In genomic region chr11:26137651-26138050, GRCh38 we compare ENCODE assay signal across 35 cellular contexts.
"Had no signal": no experiment of that assay in that cellular context is flagged by ENCODE, and none has a peak within 500 bp of the region (broad histone marks: within the 10 kb centered on the region; RNA-seq: fewer than 3 reads in every experiment).

No MANE protein-coding gene starts in this region.

- H3K36me3 Mint-ChIP-seq: activated naive CD4-positive, alpha-beta T cell treated with anti-CD3 and anti-CD28 coated beads, Interleukin-2, amount 10 ng/mL, durations not matched to agents 7 days and 5 days; activated naive CD8-positive, alpha-beta T cell treated with anti-CD3 and anti-CD28 coated beads, Interleukin-2, amount 10 ng/mL, durations not matched to agents 7 days and 5 days; memory B cell; naive thymus-derived CD4-positive, alpha-beta T cell had no signal

- H3K9me3 Mint-ChIP-seq: activated naive CD4-positive, alpha-beta T cell treated with anti-CD3 and anti-CD28 coated beads, Interleukin-2, amount 10 ng/mL, durations not matched to agents 7 days and 5 days; memory B cell; neural crest cell; T-helper 1 cell treated with Interleukin-12 subunit alpha and Interleukin-12 subunit beta and Interleukin-4 antibody, amounts not matched to agents 30 μg/mL and 1 μg/mL, for 36 hours had no signal

- H3K4me1 Mint-ChIP-seq: activated naive CD4-positive, alpha-beta T cell treated with anti-CD3 and anti-CD28 coated beads, Interleukin-2, amount 10 ng/mL, durations not matched to agents 7 days and 5 days; activated naive CD8-positive, alpha-beta T cell treated with anti-CD3 and anti-CD28 coated beads, Interleukin-2, amount 10 ng/mL, durations not matched to agents 7 days and 5 days; naive thymus-derived CD4-positive, alpha-beta T cell had no signal

- H3K4me3 Mint-ChIP-seq: activated naive CD4-positive, alpha-beta T cell treated with anti-CD3 and anti-CD28 coated beads, Interleukin-2, amount 10 ng/mL, durations not matched to agents 7 days and 5 days; activated naive CD8-positive, alpha-beta T cell treated with anti-CD3 and anti-CD28 coated beads, Interleukin-2, amount 10 ng/mL, durations not matched to agents 7 days and 5 days; memory B cell; naive thymus-derived CD4-positive, alpha-beta T cell; neural crest cell; T-helper 1 cell treated with Interleukin-12 subunit alpha and Interleukin-12 subunit beta and Interleukin-4 antibody, amounts not matched to agents 30 μg/mL and 1 μg/mL, for 36 hours had no signal

- H3K27me3 Mint-ChIP-seq: activated naive CD4-positive, alpha-beta T cell treated with anti-CD3 and anti-CD28 coated beads, Interleukin-2, amount 10 ng/mL, durations not matched to agents 7 days and 5 days; activated naive CD8-positive, alpha-beta T cell treated with anti-CD3 and anti-CD28 coated beads, Interleukin-2, amount 10 ng/mL, durations not matched to agents 7 days and 5 days; memory B cell; naive thymus-derived CD4-positive, alpha-beta T cell had no signal

- ATAC-seq: gastrocnemius medialis; left colon; naive thymus-derived CD4-positive, alpha-beta T cell; pancreas; sciatic nerve; stimulated activated naive CD8-positive, alpha-beta T cell treated with anti-CD3 and anti-CD28 coated beads, Interleukin-15, Interleukin-2, amounts not matched to agents 100 U/mL and 50 U/mL, for 24 hours had no signal

- H3K9me3 ChIP-seq: colonic mucosa, gastrocnemius medialis, pancreas, prostate gland, testis, transverse colon had no signal

- H3K27ac ChIP-seq: colonic mucosa, dorsolateral prefrontal cortex, gastrocnemius medialis, pancreas, prostate gland, skin epidermis, testis, transverse colon, VCaP had no signal

- H3K27me3 ChIP-seq: colonic mucosa, gastrocnemius medialis, pancreas, testis, transverse colon had no signal

- H3K36me3 ChIP-seq: colonic mucosa, gastrocnemius medialis, pancreas, prostate gland, transverse colon had no signal

- H3K27ac Mint-ChIP-seq: activated naive CD4-positive, alpha-beta T cell treated with anti-CD3 and anti-CD28 coated beads, Interleukin-2, amount 10 ng/mL, durations not matched to agents 7 days and 5 days; activated naive CD8-positive, alpha-beta T cell treated with anti-CD3 and anti-CD28 coated beads, Interleukin-2, amount 10 ng/mL, durations not matched to agents 7 days and 5 days; memory B cell; naive thymus-derived CD4-positive, alpha-beta T cell; T-helper 1 cell treated with Interleukin-12 subunit alpha and Interleukin-12 subunit beta and Interleukin-4 antibody, amounts not matched to agents 30 μg/mL and 1 μg/mL, for 36 hours had no signal

- H3K4me3 ChIP-seq: colonic mucosa, dorsolateral prefrontal cortex, gastrocnemius medialis, pancreas, prostate gland, skin epidermis, testis, transverse colon had no signal

- DNase-seq: activated CD4-positive, alpha-beta T cell treated with anti-CD3 and anti-CD28 coated beads for 48 hours; activated CD4-positive, alpha-beta T cell treated with anti-CD3 and anti-CD28 coated beads, Interleukin-2, amount 50 U/mL, for 48 hours; activated CD8-positive, alpha-beta memory T cell treated with anti-CD3 and anti-CD28 coated beads for 24 hours; activated effector memory CD4-positive, alpha-beta T cell treated with anti-CD3 and anti-CD28 coated beads, Interleukin-2, amount 50 U/mL, for 16 hours; activated naive CD4-positive, alpha-beta T cell treated with anti-CD3 and anti-CD28 coated beads, Interleukin-2, amount 10 ng/mL, durations not matched to agents 7 days and 5 days; activated naive CD8-positive, alpha-beta T cell treated with anti-CD3 and anti-CD28 coated beads, Interleukin-2, amount 10 ng/mL, durations not matched to agents 7 days and 5 days; amniotic stem cell; colonic mucosa; dorsolateral prefrontal cortex; effector memory CD4-positive, alpha-beta T cell; erythroblast; gastrocnemius medialis; head of caudate nucleus; hippocampal formation; kidney; left colon; midbrain; naive thymus-derived CD4-positive, alpha-beta T cell; nucleus accumbens; pancreas; retina; stimulated activated CD4-positive, alpha-beta T cell treated with anti-CD3 and anti-CD28 coated beads, Interleukin-12 subunit alpha, Interleukin-12 subunit beta, amount 100 ng/mL, for 4 hours; stimulated activated CD4-positive, alpha-beta T cell treated with anti-CD3 and anti-CD28 coated beads, Interleukin-4, amount 100 ng/mL, for 1 hour; stimulated activated naive CD8-positive, alpha-beta T cell treated with anti-CD3 and anti-CD28 coated beads, Interleukin-15, Interleukin-2, amounts not matched to agents 100 U/mL and 50 U/mL, for 24 hours; SW 1271; T-helper 9 cell; testis; transverse colon had no signal

- H3K4me1 ChIP-seq: colonic mucosa, gastrocnemius medialis, pancreas, prostate gland, testis, transverse colon had no signal
